Comparison of ENCODE assay signal across 23 cellular contexts in genomic region chr2:48883661-48884060, GRCh38.
"Had no signal": no experiment of that assay in that cellular context is flagged by ENCODE, and none has a peak within 500 bp of the region (broad histone marks: within the 10 kb centered on the region; RNA-seq: fewer than 3 reads in every experiment).

No MANE protein-coding gene starts in this region.

- ATAC-seq: effector memory CD8-positive, alpha-beta T cell; gastrocnemius medialis; left lobe of liver; naive thymus-derived CD4-positive, alpha-beta T cell; psoas muscle; sciatic nerve had no signal

- H3K27ac ChIP-seq: epithelial cell of prostate, esophagus muscularis mucosa, gastrocnemius medialis, neutrophil, psoas muscle, spleen, tibial artery, upper lobe of left lung, uterus had no signal

- H3K36me3 ChIP-seq: esophagus muscularis mucosa, gastrocnemius medialis, neutrophil, spleen, tibial artery, upper lobe of left lung, uterus had no signal

- H3K4me1 Mint-ChIP-seq: naive thymus-derived CD4-positive, alpha-beta T cell; nephron progenitor cell; stimulated activated memory B cell treated with anti-CD40 and anti-IgM and Interleukin-4, amounts not matched to agents 10 μg/mL and 1 μg/mL and 100 μg/mL, for 72 hours had no signal

- H3K27me3 Mint-ChIP-seq: effector memory CD8-positive, alpha-beta T cell; stimulated activated memory B cell treated with anti-CD40 and anti-IgM and Interleukin-4, amounts not matched to agents 10 μg/mL and 1 μg/mL and 100 μg/mL, for 72 hours had no signal

- H3K4me1 ChIP-seq: esophagus muscularis mucosa, gastrocnemius medialis, psoas muscle, spleen, tibial artery, upper lobe of left lung, uterus had no signal

- H3K4me3 ChIP-seq: esophagus muscularis mucosa, gastrocnemius medialis, psoas muscle, spleen, tibial artery, upper lobe of left lung, uterus had no signal

- H3K9me3 Mint-ChIP-seq: stimulated activated naive CD8-positive, alpha-beta T cell treated with anti-CD3 and anti-CD28 coated beads, Interleukin-15, Interleukin-2, amounts not matched to agents 100 ng/mL and 50 ng/mL, for 24 hours had no signal

- H3K4me3 Mint-ChIP-seq: effector memory CD8-positive, alpha-beta T cell; naive thymus-derived CD4-positive, alpha-beta T cell; nephron progenitor cell; stimulated activated memory B cell treated with anti-CD40 and anti-IgM and Interleukin-4, amounts not matched to agents 10 μg/mL and 1 μg/mL and 100 μg/mL, for 72 hours; stimulated activated naive CD8-positive, alpha-beta T cell treated with anti-CD3 and anti-CD28 coated beads, Interleukin-15, Interleukin-2, amounts not matched to agents 100 ng/mL and 50 ng/mL, for 24 hours had no signal

- H3K36me3 Mint-ChIP-seq: naive thymus-derived CD4-positive, alpha-beta T cell; stimulated activated memory B cell treated with anti-CD40 and anti-IgM and Interleukin-4, amounts not matched to agents 10 μg/mL and 1 μg/mL and 100 μg/mL, for 72 hours had no signal

- H3K27ac Mint-ChIP-seq: effector memory CD8-positive, alpha-beta T cell; naive thymus-derived CD4-positive, alpha-beta T cell; nephron progenitor cell; stimulated activated memory B cell treated with anti-CD40 and anti-IgM and Interleukin-4, amounts not matched to agents 10 μg/mL and 1 μg/mL and 100 μg/mL, for 72 hours; stimulated activated naive CD8-positive, alpha-beta T cell treated with anti-CD3 and anti-CD28 coated beads, Interleukin-15, Interleukin-2, amounts not matched to agents 100 ng/mL and 50 ng/mL, for 24 hours had no signal

- H3K27me3 ChIP-seq: esophagus muscularis mucosa, gastrocnemius medialis, neutrophil, spleen, tibial artery, upper lobe of left lung, uterus had no signal

- DNase-seq: effector memory CD8-positive, alpha-beta T cell; gastrocnemius medialis; glutamatergic neuron; islet precursor cell; mammary epithelial cell; naive thymus-derived CD4-positive, alpha-beta T cell; nephron progenitor cell; psoas muscle; retina; spleen; stimulated activated CD4-positive, alpha-beta T cell treated with anti-CD3 and anti-CD28 coated beads, Interleukin-15, amount 100 ng/mL, for 24 hours; stimulated activated CD4-positive, alpha-beta T cell treated with anti-CD3 and anti-CD28 coated beads, Interleukin-1b, Interleukin-23, amount 100 ng/mL, for 48 hours; stimulated activated CD4-positive, alpha-beta T cell treated with anti-CD3 and anti-CD28 coated beads, Interleukin-4, amount 100 ng/mL, for 24 hours; tibial artery; upper lobe of left lung; uterus had no signal

- H3K9me3 ChIP-seq: esophagus muscularis mucosa, gastrocnemius medialis, neutrophil, psoas muscle, tibial artery, uterus had no signal
